Comparison of ENCODE assay signal across 10 cellular contexts in the genomic region with DNA sequence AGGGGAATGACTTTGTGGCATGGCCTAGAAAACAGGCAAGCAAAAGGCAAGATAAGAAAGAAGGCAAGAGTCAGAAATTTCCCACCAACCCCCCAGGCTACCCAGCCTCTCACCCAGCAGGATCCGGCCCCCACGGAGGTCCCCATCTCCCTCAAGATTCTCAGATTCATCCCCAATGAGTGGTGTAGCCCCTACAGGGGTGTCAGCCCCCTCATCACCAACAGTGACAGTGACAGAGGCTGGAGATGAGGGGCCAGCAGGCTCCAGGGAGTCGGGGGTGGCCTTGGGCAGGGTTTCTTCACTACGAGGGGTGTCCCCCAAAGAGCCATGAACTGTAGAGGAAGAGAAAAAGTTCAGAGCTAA. TPM values are rescaled to one million over a fixed set of nuclear protein-coding genes. Genes with fewer than 3 reads are reported as not detected.
A peak's percentile ranks its signal among the peaks of the same experiment; 100 is the strongest.
DNase-seq lines count a peak whose midpoint lies in the region; FAIRE-seq and TF ChIP-seq lines count a peak whose summit lies in the region.
"Had no signal": no experiment of that assay in that cellular context is flagged by ENCODE, and none has a peak within 500 bp of the region (broad histone marks: within the 10 kb centered on the region; RNA-seq: fewer than 3 reads in every experiment).

No MANE protein-coding gene starts in this region.

- peak overlapping the region; percentile 43 for H3K27ac Mint-ChIP-seq in neural crest cell (ENCODE audit: unreplicated experiment)

- H3K9ac ChIP-seq in BLaER1: peak overlapping the region; percentile 87

- DNase-seq in NB4 (ENCODE audit: low read depth) (no peak), neural crest cell (ENCODE audit: low read depth, low spot score) (no peak), HTR-8/SVneo (ENCODE audit: insufficient read length, low spot score) (no peak), KG1 (lab: John Stamatoyannopoulos, UW) (no peak), HuH-7 (ENCODE audit: low spot score) (no peak), SIG-M5 treated with dmso at 0.1 percent for 504 hours (lab: John Stamatoyannopoulos, UW; ENCODE audit: unreplicated experiment) (no peak)
- DNase-seq: NCI-H446 treated with DMSO at 0.1 percent for 48 hours had no signal

- H3K4me3 ChIP-seq in BLaER1 (peak overlapping the region; percentile 86), NB4 (ENCODE audit: low read depth, low read length) (peak overlapping the region; percentile 66), ectodermal cell (ENCODE audit: insufficient read depth, low read depth, low read length) (peak overlapping the region; percentile 82)

- H3K4me3 Mint-ChIP-seq in neural crest cell: peak overlapping the region; percentile 91

- peak overlapping the region; percentile 91 for H3K4me2 ChIP-seq in BLaER1

- no peaks in the 10 kb centered on the region for H3K27me3 Mint-ChIP-seq in neural crest cell (ENCODE audit: low read depth)

- H3K9me3 ChIP-seq in BLaER1 (no peaks in the 10 kb centered on the region), ectodermal cell (ENCODE audit: control insufficient read depth, low read length) (no peaks in the 10 kb centered on the region)

- peak overlapping the region; percentile 83 for H3K27ac ChIP-seq in BLaER1
- H3K27ac ChIP-seq in ectodermal cell (ENCODE audit: insufficient read depth, low read depth, low read length, poor library complexity, severe bottlenecking): no peak overlapping the region

- no peaks in the 10 kb centered on the region for H3K27me3 ChIP-seq in BLaER1
- no peaks in the 10 kb centered on the region for H3K27me3 ChIP-seq in ectodermal cell (ENCODE audit: control insufficient read depth, insufficient read depth, low read length, poor library complexity, severe bottlenecking)

- no peak for TF ChIP-seq POLR2A in NB4 (IDR thresholded peaks at IDR 0.05; ENCODE audit: extremely low read depth, insufficient read length)

- H3K36me3 ChIP-seq in BLaER1: peaks cover 50% of the 10 kb centered on the region
- H3K36me3 ChIP-seq in ectodermal cell (ENCODE audit: control insufficient read depth, insufficient read depth, low read length): peaks cover 46% of the 10 kb centered on the region

- no peaks in the 10 kb centered on the region for H3K9me3 Mint-ChIP-seq in neural crest cell

- TF ChIP-seq CTCF in NB4 (IDR thresholded peaks at IDR 0.05; ENCODE audit: low read depth, low read length) (no peak), neural crest cell (conservative IDR thresholded peaks at IDR 0.05) (no peak)

- H3K4me1 Mint-ChIP-seq in neural crest cell: peaks cover 34% of the 10 kb centered on the region

- FAIRE-seq in HTR-8/SVneo (lab: Jason Lieb, UNC): no peak
- FAIRE-seq: GM18507 had no signal

- H3K36me3 Mint-ChIP-seq in neural crest cell (ENCODE audit: low read depth): peaks cover 13% of the 10 kb centered on the region

- WGBS in ectodermal cell, 2 experiments: 63 to 66% methylated on average over 4 of the region's 4 CpGs

- peaks cover 53% of the 10 kb centered on the region for H3K4me1 ChIP-seq in BLaER1
- peaks cover 22% of the 10 kb centered on the region for H3K4me1 ChIP-seq in ectodermal cell (ENCODE audit: control insufficient read depth, insufficient read depth, low read length)

- peaks cover 19% of the 10 kb centered on the region for H4K20me1 ChIP-seq in BLaER1

RNA-seq across cellular contexts. Expression of a gene that starts 1.0 kb away (rescaled TPM):
- polyA plus RNA-seq in ectodermal cell (2013, experiment 1 of 4): 197 TPM
- 198 TPM for polyA plus RNA-seq in ectodermal cell (2013, experiment 2 of 4)
- polyA plus RNA-seq in ectodermal cell (2013, experiment 3 of 4): 162 TPM
- polyA plus RNA-seq in ectodermal cell (2013, experiment 4 of 4): 175 TPM
- total RNA-seq in neural crest cell: 202 and 205 TPM in 2 replicates

RNA-seq across cellular contexts. Expression of a gene that starts 5.4 kb away (rescaled TPM):
- polyA plus RNA-seq in ectodermal cell (2013, experiment 1 of 4): 62.9 TPM
- polyA plus RNA-seq in ectodermal cell (2013, experiment 2 of 4): 60.2 TPM
- polyA plus RNA-seq in ectodermal cell (2013, experiment 3 of 4): 46.9 TPM
- polyA plus RNA-seq in ectodermal cell (2013, experiment 4 of 4): 56.5 TPM
- total RNA-seq in neural crest cell: 60.8 and 61.1 TPM in 2 replicates

RNA-seq across cellular contexts. Expression of a gene that starts 17.7 kb away (rescaled TPM):
- 1.8 TPM for polyA plus RNA-seq in ectodermal cell (2013, experiment 1 of 4)
- polyA plus RNA-seq in ectodermal cell (2013, experiment 2 of 4): 1.4 TPM
- 1.7 TPM for polyA plus RNA-seq in ectodermal cell (2013, experiment 3 of 4)
- polyA plus RNA-seq in ectodermal cell (2013, experiment 4 of 4): 1.8 TPM
- 0.32 and 0.84 TPM in 2 replicates for total RNA-seq in neural crest cell

RNA-seq across cellular contexts. Expression of a gene that starts 31.0 kb away (rescaled TPM):
- 2.1 TPM for polyA plus RNA-seq in ectodermal cell (2013, experiment 1 of 4)
- 1.5 TPM for polyA plus RNA-seq in ectodermal cell (2013, experiment 2 of 4)
- 1.3 TPM for polyA plus RNA-seq in ectodermal cell (2013, experiment 3 of 4)
- polyA plus RNA-seq in ectodermal cell (2013, experiment 4 of 4): 1.8 TPM
- total RNA-seq in neural crest cell: 0.35 and 1.2 TPM in 2 replicates

RNA-seq across cellular contexts. Expression of a gene that starts 33.9 kb away (rescaled TPM):
- 36.6 TPM for polyA plus RNA-seq in ectodermal cell (2013, experiment 1 of 4)
- polyA plus RNA-seq in ectodermal cell (2013, experiment 2 of 4): 35.4 TPM
- 29.8 TPM for polyA plus RNA-seq in ectodermal cell (2013, experiment 3 of 4)
- 33.8 TPM for polyA plus RNA-seq in ectodermal cell (2013, experiment 4 of 4)
- total RNA-seq in neural crest cell: 46.3 and 49.9 TPM in 2 replicates
